29 cellular contexts compared by ENCODE assay signal in the genomic region with DNA sequence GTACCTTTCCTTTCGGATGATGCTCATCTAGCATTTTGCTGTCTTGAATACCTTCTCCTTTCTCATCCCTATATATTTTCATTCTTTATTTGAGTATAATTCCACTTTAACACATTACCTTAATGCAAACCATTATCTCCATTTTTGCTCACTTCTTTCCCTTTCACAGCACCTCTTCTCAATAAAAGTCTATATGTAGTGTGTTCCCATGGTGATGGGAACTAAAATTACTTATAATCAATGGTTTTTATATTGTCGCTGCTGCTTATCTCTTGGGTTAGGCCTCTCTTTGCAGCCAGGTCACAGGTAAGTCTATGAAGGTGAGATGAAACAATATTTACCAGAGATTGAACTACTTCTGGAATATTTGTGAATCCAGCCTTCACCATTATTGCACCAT.
"Had no signal": no experiment of that assay in that cellular context is flagged by ENCODE, and none has a peak within 500 bp of the region (broad histone marks: within the 10 kb centered on the region; RNA-seq: fewer than 3 reads in every experiment).

No MANE protein-coding gene starts in this region.

- H3K27me3 ChIP-seq: adrenal gland, body of pancreas, brain microvascular endothelial cell, breast epithelium had no signal

- H3K36me3 ChIP-seq: adrenal gland, brain microvascular endothelial cell, breast epithelium had no signal

- H3K4me3 ChIP-seq: adrenal gland, body of pancreas, breast epithelium had no signal

- DNase-seq: activated B cell treated with CpG ODN at 0.5 μM for 24 hours; activated CD4-positive, alpha-beta memory T cell treated with anti-CD3 and anti-CD28 coated beads for 36 hours; activated CD4-positive, alpha-beta T cell treated with anti-CD3 and anti-CD28 coated beads for 4 hours; activated CD4-positive, alpha-beta T cell treated with anti-CD3 and anti-CD28 coated beads, Interleukin-2, amount 10 ng/mL, durations not matched to agents 24 days and 14 days; activated CD4-positive, alpha-beta T cell treated with anti-CD3 and anti-CD28 coated beads, Interleukin-2, amount 50 U/mL, for 1 hour; activated CD4-positive, alpha-beta T cell treated with anti-CD3 and anti-CD28 coated beads, Interleukin-2, amount 50 U/mL, for 4 hours; activated CD4-positive, CD25-positive, alpha-beta regulatory T cell treated with anti-CD3 and anti-CD28 coated beads, Interleukin-2, amount 50 U/mL, for 72 hours; activated CD8-positive, alpha-beta memory T cell treated with anti-CD3 and anti-CD28 coated beads, Interleukin-2, amount 50 U/mL, for 4 hours; activated CD8-positive, alpha-beta T cell treated with anti-CD3 and anti-CD28 coated beads for 36 hours; activated effector memory CD4-positive, alpha-beta T cell treated with anti-CD3 and anti-CD28 coated beads, Interleukin-2, amount 50 U/mL, for 16 hours; activated gamma-delta T cell treated with Interleukin-2 at 50 U/mL for 16 hours; activated naive CD4-positive, alpha-beta T cell; activated naive CD4-positive, alpha-beta T cell treated with anti-CD3 and anti-CD28 coated beads for 36 hours; activated naive CD4-positive, alpha-beta T cell treated with anti-CD3 and anti-CD28 coated beads, Interleukin-2, amount 50 U/mL, for 16 hours; activated naive CD8-positive, alpha-beta T cell treated with anti-CD3 and anti-CD28 coated beads for 36 hours; activated T-cell treated with anti-CD3 and anti-CD28 coated beads for 4 hours; activated T-cell treated with anti-CD3 and anti-CD28 coated beads, Interleukin-2, amount 50 U/mL, for 1 hour; activated T-cell treated with anti-CD3 and anti-CD28 coated beads, Interleukin-2, amount 50 U/mL, for 4 hours; activated T-cell treated with anti-CD3 and anti-CD28 coated beads, Interleukin-2, amount 50 U/mL, for 72 hours; adrenal gland; amniotic stem cell; aorta; body of pancreas; brain microvascular endothelial cell; central memory CD4-positive, alpha-beta T cell; T-helper 1 cell; T-helper 2 cell; T-helper 9 cell had no signal

- H3K9me3 ChIP-seq: adrenal gland, body of pancreas, breast epithelium had no signal

- H3K27ac ChIP-seq: adrenal gland, body of pancreas, brain microvascular endothelial cell, breast epithelium had no signal
